8 cellular contexts compared by ENCODE assay signal in genomic region chr10:12194752-12195271, GRCh38. TPM values are rescaled to one million over a fixed set of nuclear protein-coding genes. Genes with fewer than 3 reads are reported as not detected.
A peak's percentile ranks its signal among the peaks of the same experiment; 100 is the strongest.
DNase-seq lines count a peak whose midpoint lies in the region; ATAC-seq and TF ChIP-seq lines count a peak whose summit lies in the region.

No MANE protein-coding gene starts in this region.

- DNase-seq in CD1c-positive myeloid dendritic cell (ENCODE audit: extremely low spot score): peak; percentile 27
- peak; percentile 11 for DNase-seq in M059J (ENCODE audit: low read depth)
- DNase-seq in activated T-cell treated with anti-CD3 and anti-CD28 coated beads, Interleukin-2, amount 50 U/mL, for 72 hours: peak; percentile 43 to 51
- DNase-seq in fibroblast of the conjunctiva (ENCODE audit: low read depth): peak; percentile 9
- peak; percentile 2 for DNase-seq in neural crest cell (ENCODE audit: low read depth, low spot score)
- DNase-seq in GM10248 (ENCODE audit: extremely low spot score): no peak

- H3K27me3 Mint-ChIP-seq in activated T-cell treated with anti-CD3 and anti-CD28 coated beads, Interleukin-2, amount 50 U/mL, for 72 hours (ENCODE audit: low read depth): no peaks in the 10 kb centered on the region
- H3K27me3 Mint-ChIP-seq in neural crest cell (ENCODE audit: low read depth): no peaks in the 10 kb centered on the region

- peaks cover 13 to 28% of the 10 kb centered on the region in 2 donors for H3K36me3 Mint-ChIP-seq in activated T-cell treated with anti-CD3 and anti-CD28 coated beads, Interleukin-2, amount 50 U/mL, for 72 hours (ENCODE audit: insufficient read depth in 2 of 2)
- H3K36me3 Mint-ChIP-seq in neural crest cell (ENCODE audit: low read depth): peaks cover 3% of the 10 kb centered on the region

- CTCF ChIA-PET in GM10248 (lab: Yijun Ruan, JAX): interaction anchor here (0.9 to 2.0 kb wide), 3 partner anchors 18 to 517 kb away, joined by 3 to 12 read pairs (median 6); no protein-coding TSS in a partner anchor

- POLR2A ChIA-PET in GM10248 (lab: Yijun Ruan, JAX): no interaction called here

- H3K4me1 Mint-ChIP-seq in activated T-cell treated with anti-CD3 and anti-CD28 coated beads, Interleukin-2, amount 50 U/mL, for 72 hours (ENCODE audit: low read depth): peaks cover 68% of the 10 kb centered on the region
- peaks cover 41% of the 10 kb centered on the region for H3K4me1 Mint-ChIP-seq in neural crest cell

- H3K4me3 Mint-ChIP-seq in activated T-cell treated with anti-CD3 and anti-CD28 coated beads, Interleukin-2, amount 50 U/mL, for 72 hours: peak overlapping the region; percentile 91 to 99
- peak overlapping the region; percentile 97 for H3K4me3 Mint-ChIP-seq in neural crest cell

- no peaks in the 10 kb centered on the region for H3K9me3 Mint-ChIP-seq in activated T-cell treated with anti-CD3 and anti-CD28 coated beads, Interleukin-2, amount 50 U/mL, for 72 hours
- H3K9me3 Mint-ChIP-seq in neural crest cell: no peaks in the 10 kb centered on the region

- TF ChIP-seq CTCF in neural crest cell (conservative IDR thresholded peaks at IDR 0.05): no peak
- TF ChIP-seq CTCF in GM10248 (IDR thresholded peaks at IDR 0.05; ENCODE audit: control extremely low read depth, extremely low read depth, low read depth, missing control alignments): no peak

- peak overlapping the region; percentile 93 for H3K27ac Mint-ChIP-seq in activated T-cell treated with anti-CD3 and anti-CD28 coated beads, Interleukin-2, amount 50 U/mL, for 72 hours
- H3K27ac Mint-ChIP-seq in neural crest cell (ENCODE audit: unreplicated experiment): peak overlapping the region; percentile 97

- ATAC-seq in activated T-cell treated with anti-CD3 and anti-CD28 coated beads, Interleukin-2, amount 50 U/mL, for 72 hours (replicated peaks in 1 of 2): peak in 1 of 2 donors; percentile 14
- no peak for ATAC-seq in HG03354 (IDR thresholded peaks at IDR 0.05; ENCODE audit: poor library complexity, severe bottlenecking, unreplicated experiment)
- no peak for ATAC-seq in HG02571 (IDR thresholded peaks at IDR 0.05; ENCODE audit: unreplicated experiment)

RNA-seq across cellular contexts. Expression of gene NUDT5, which starts 0.9 kb away (rescaled TPM):
- total RNA-seq in M059J (2014; rRNA removed; shearing (Covaris generic)): 53.2 and 99.3 TPM in 2 replicates
- total RNA-seq in activated T-cell treated with anti-CD3 and anti-CD28 coated beads, Interleukin-2, amount 50 U/mL, for 72 hours: 10 to 100 TPM; 79.3 to 94.7 TPM
- 88.2 and 90.1 TPM in 2 replicates for total RNA-seq in neural crest cell

RNA-seq across cellular contexts. Expression of gene CDC123, which starts 1.2 kb away (rescaled TPM):
- 65.1 and 83.1 TPM in 2 replicates for total RNA-seq in M059J (2014; rRNA removed; shearing (Covaris generic))
- 10 to 100 TPM; 84.6 to 85.4 TPM for total RNA-seq in activated T-cell treated with anti-CD3 and anti-CD28 coated beads, Interleukin-2, amount 50 U/mL, for 72 hours
- 108 and 111 TPM in 2 replicates for total RNA-seq in neural crest cell
